ENCODE assay signal across 9 cellular contexts in the genomic region with DNA sequence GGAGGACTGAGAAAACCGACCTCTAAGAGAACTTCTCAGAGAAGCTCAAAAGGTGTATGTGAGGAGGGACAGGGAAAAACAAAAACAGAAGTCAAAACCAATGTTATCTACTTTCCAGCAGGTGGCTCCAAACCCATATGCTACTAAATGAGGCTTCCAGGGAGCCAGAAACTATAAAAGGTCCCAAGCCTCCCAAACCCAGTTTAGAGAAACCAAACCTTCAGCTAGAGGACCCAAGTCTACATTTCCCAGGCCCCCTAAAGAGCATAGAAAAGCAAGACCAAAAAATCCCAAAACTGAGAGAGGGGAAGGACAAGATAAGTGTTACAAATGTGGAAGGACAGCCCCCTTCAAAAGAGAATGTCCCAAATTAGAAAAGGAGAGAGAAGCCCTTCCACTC. TPM values are rescaled to one million over a fixed set of nuclear protein-coding genes. Genes with fewer than 3 reads are reported as not detected.
DNase-seq lines count a peak whose midpoint lies in the region; ATAC-seq, FAIRE-seq and TF ChIP-seq lines count a peak whose summit lies in the region.
"Had no signal": no experiment of that assay in that cellular context is flagged by ENCODE, and none has a peak within 500 bp of the region (broad histone marks: within the 10 kb centered on the region; RNA-seq: fewer than 3 reads in every experiment).

No MANE protein-coding gene starts in this region.

- H3F3A ChIP-seq in OCI-LY1 (ENCODE audit: insufficient read depth, low read length): no peaks in the 10 kb centered on the region

- no peak overlapping the region for H3K4me3 Mint-ChIP-seq in memory B cell
- no peak overlapping the region for H3K4me3 Mint-ChIP-seq in activated T-helper 1 cell treated with anti-CD3 and anti-CD28 coated beads, Interleukin-12 subunit alpha, Interleukin-12 subunit beta, Interleukin-2, Interleukin-4 antibody, amounts not matched to agents 30 ng/mL and 10 ng/mL and 1 ng/mL, durations not matched to agents 14 hours and 24 hours and 36 hours

- H4K20me1 ChIP-seq in OCI-LY1 (ENCODE audit: insufficient read depth, low read length): no peaks in the 10 kb centered on the region

- intact Hi-C loops in dorsolateral prefrontal cortex (cut with DNase I): loop anchor here (2.0 kb wide), 1 partner anchor 32 kb away; no protein-coding TSS in a partner anchor
- intact Hi-C loops in activated T-helper 1 cell treated with anti-CD3 and anti-CD28 coated beads, Interleukin-12 subunit alpha, Interleukin-12 subunit beta, Interleukin-2, Interleukin-4 antibody, amounts not matched to agents 30 ng/mL and 10 ng/mL and 1 ng/mL, durations not matched to agents 14 hours and 24 hours and 36 hours (cut with micrococcal nuclease): loop anchor here (1.0 kb wide), 1 partner anchor 33 kb away; no protein-coding TSS in a partner anchor

- no peaks in the 10 kb centered on the region for H3K4me1 ChIP-seq in OCI-LY1 (ENCODE audit: insufficient read depth, low read length, severe bottlenecking)

- TF ChIP-seq CTCF in D721Med (IDR thresholded peaks at IDR 0.05; ENCODE audit: insufficient read depth, missing control alignments) (peak; percentile 63), OCI-LY1 (IDR thresholded peaks at IDR 0.05; ENCODE audit: low read length) (peak; percentile 54), dorsolateral prefrontal cortex (IDR thresholded peaks at IDR 0.05 in 54 of 56, conservative IDR thresholded peaks at IDR 0.05 in 2 of 56; ENCODE audit: low read depth in 1 of 56, partially characterized antibody in 56 of 56) (peak; percentile 19 to 79 (median 62))

- no peak overlapping the region for H3K27ac Mint-ChIP-seq in memory B cell
- no peak overlapping the region for H3K27ac Mint-ChIP-seq in activated T-helper 1 cell treated with anti-CD3 and anti-CD28 coated beads, Interleukin-12 subunit alpha, Interleukin-12 subunit beta, Interleukin-2, Interleukin-4 antibody, amounts not matched to agents 30 ng/mL and 10 ng/mL and 1 ng/mL, durations not matched to agents 14 hours and 24 hours and 36 hours

- H3K4me1 Mint-ChIP-seq in memory B cell: no peaks in the 10 kb centered on the region
- H3K4me1 Mint-ChIP-seq in activated T-helper 1 cell treated with anti-CD3 and anti-CD28 coated beads, Interleukin-12 subunit alpha, Interleukin-12 subunit beta, Interleukin-2, Interleukin-4 antibody, amounts not matched to agents 30 ng/mL and 10 ng/mL and 1 ng/mL, durations not matched to agents 14 hours and 24 hours and 36 hours (ENCODE audit: low read depth): no peaks in the 10 kb centered on the region

- H3K9me3 ChIP-seq in OCI-LY1 (ENCODE audit: low read length): no peaks in the 10 kb centered on the region

- H3K27me3 ChIP-seq in OCI-LY1 (ENCODE audit: insufficient read depth, low read length) (0 out of 2 replicates have a peak, but pooled peaks cover 7% of the 10 kb centered on the region), dorsolateral prefrontal cortex (no peaks in the 10 kb centered on the region)

- peak; percentile 61 for ATAC-seq in GM21381 (IDR thresholded peaks at IDR 0.05; ENCODE audit: unreplicated experiment)
- ATAC-seq in memory B cell (ENCODE audit: low read depth): peak; percentile 37
- ATAC-seq in GM21723 (IDR thresholded peaks at IDR 0.05; ENCODE audit: unreplicated experiment): no peak
- no peak for ATAC-seq in GM18498 (IDR thresholded peaks at IDR 0.05; ENCODE audit: unreplicated experiment)

- no peaks in the 10 kb centered on the region for H3K9me2 ChIP-seq in OCI-LY1 (ENCODE audit: low read depth, low read length)

- H3K36me3 ChIP-seq in OCI-LY1 (ENCODE audit: insufficient read depth, low read length): no peaks in the 10 kb centered on the region

- H3K4me3 ChIP-seq in OCI-LY1 (ENCODE audit: low read depth, low read length, poor library complexity, severe bottlenecking) (no peak overlapping the region), dorsolateral prefrontal cortex (no peak overlapping the region)

- H3K9ac ChIP-seq in OCI-LY1 (ENCODE audit: low read length): no peak overlapping the region

- DNase-seq in D721Med (ENCODE audit: insufficient read length, low spot score) (no peak), dorsolateral prefrontal cortex (no peak), memory B cell (ENCODE audit: low spot score in 2 of 2) (peak; percentile 3 to 11)
- no peak for DNase-seq in activated T-helper 1 cell treated with anti-CD3 and anti-CD28 coated beads, Interleukin-12 subunit alpha, Interleukin-12 subunit beta, Interleukin-2, Interleukin-4 antibody, amounts not matched to agents 30 ng/mL and 10 ng/mL and 1 ng/mL, durations not matched to agents 14 hours and 24 hours and 36 hours (ENCODE audit: low spot score)

- H3K27ac ChIP-seq in OCI-LY1 (ENCODE audit: low read depth, low read length, poor library complexity, severe bottlenecking) (no peak overlapping the region), dorsolateral prefrontal cortex (peak overlapping the region in 4 of 59 donors; percentile 5 to 46 (median 22))

- no peak overlapping the region for H3K4me2 ChIP-seq in OCI-LY1 (ENCODE audit: low read length)

- H3K36me3 Mint-ChIP-seq in memory B cell: peaks cover 7% of the 10 kb centered on the region
- no peaks in the 10 kb centered on the region for H3K36me3 Mint-ChIP-seq in activated T-helper 1 cell treated with anti-CD3 and anti-CD28 coated beads, Interleukin-12 subunit alpha, Interleukin-12 subunit beta, Interleukin-2, Interleukin-4 antibody, amounts not matched to agents 30 ng/mL and 10 ng/mL and 1 ng/mL, durations not matched to agents 14 hours and 24 hours and 36 hours (ENCODE audit: low read depth)

- H3K27me3 Mint-ChIP-seq in memory B cell: peaks cover 2% of the 10 kb centered on the region
- H3K27me3 Mint-ChIP-seq in activated T-helper 1 cell treated with anti-CD3 and anti-CD28 coated beads, Interleukin-12 subunit alpha, Interleukin-12 subunit beta, Interleukin-2, Interleukin-4 antibody, amounts not matched to agents 30 ng/mL and 10 ng/mL and 1 ng/mL, durations not matched to agents 14 hours and 24 hours and 36 hours (ENCODE audit: insufficient read depth): peaks cover 3% of the 10 kb centered on the region

- no peaks in the 10 kb centered on the region for H3K79me2 ChIP-seq in OCI-LY1 (ENCODE audit: insufficient read depth, low read length)

- H3K9me3 Mint-ChIP-seq in memory B cell: no peaks in the 10 kb centered on the region
- no peaks in the 10 kb centered on the region for H3K9me3 Mint-ChIP-seq in activated T-helper 1 cell treated with anti-CD3 and anti-CD28 coated beads, Interleukin-12 subunit alpha, Interleukin-12 subunit beta, Interleukin-2, Interleukin-4 antibody, amounts not matched to agents 30 ng/mL and 10 ng/mL and 1 ng/mL, durations not matched to agents 14 hours and 24 hours and 36 hours

- no peak overlapping the region for H2AFZ ChIP-seq in OCI-LY1 (ENCODE audit: low read length)

- FAIRE-seq in D721Med (lab: Jason Lieb, UNC): no peak

RNA-seq across cellular contexts. Expression of a gene that starts 3.7 kb away (rescaled TPM):
- 10 to 100 TPM in 20 of 120 experiments, 1 to 10 TPM in 99, not detected in 1; 1.2 to 22.9 (median 4.2) TPM for total RNA-seq in dorsolateral prefrontal cortex
- not detected in 2 replicates for total RNA-seq in activated T-helper 1 cell treated with anti-CD3 and anti-CD28 coated beads, Interleukin-12 subunit alpha, Interleukin-12 subunit beta, Interleukin-2, Interleukin-4 antibody, amounts not matched to agents 30 ng/mL and 10 ng/mL and 1 ng/mL, durations not matched to agents 14 hours and 24 hours and 36 hours
- total RNA-seq: T-helper 1 cell treated with Interleukin-12 subunit alpha and Interleukin-12 subunit beta and Interleukin-4 antibody, amounts not matched to agents 30 ng/mL and 1 ng/mL, for 36 hours had no signal

RNA-seq across cellular contexts. Expression of a gene that starts 12.4 kb away (rescaled TPM):
- total RNA-seq in dorsolateral prefrontal cortex: 10 to 100 TPM in 1 of 120 experiments, 1 to 10 TPM in 62, under 1 TPM in 11, not detected in 46; 0.40 to 11.4 (median 1.9) TPM
- not detected in 2 replicates for total RNA-seq in activated T-helper 1 cell treated with anti-CD3 and anti-CD28 coated beads, Interleukin-12 subunit alpha, Interleukin-12 subunit beta, Interleukin-2, Interleukin-4 antibody, amounts not matched to agents 30 ng/mL and 10 ng/mL and 1 ng/mL, durations not matched to agents 14 hours and 24 hours and 36 hours
- total RNA-seq: T-helper 1 cell treated with Interleukin-12 subunit alpha and Interleukin-12 subunit beta and Interleukin-4 antibody, amounts not matched to agents 30 ng/mL and 1 ng/mL, for 36 hours had no signal

RNA-seq across cellular contexts. Expression of a gene that starts 26.7 kb away (rescaled TPM):
- total RNA-seq in dorsolateral prefrontal cortex: 10 to 100 TPM in 118 of 120 experiments, 1 to 10 TPM in 2; 6.8 to 28.6 (median 18.1) TPM
- 24.0 and 25.1 TPM in 2 replicates for total RNA-seq in activated T-helper 1 cell treated with anti-CD3 and anti-CD28 coated beads, Interleukin-12 subunit alpha, Interleukin-12 subunit beta, Interleukin-2, Interleukin-4 antibody, amounts not matched to agents 30 ng/mL and 10 ng/mL and 1 ng/mL, durations not matched to agents 14 hours and 24 hours and 36 hours

RNA-seq across cellular contexts. Expression of a gene that starts 26.9 kb away (rescaled TPM):
- total RNA-seq in dorsolateral prefrontal cortex: 10 to 100 TPM; 14.9 to 69.2 (median 49.3) TPM
- total RNA-seq in activated T-helper 1 cell treated with anti-CD3 and anti-CD28 coated beads, Interleukin-12 subunit alpha, Interleukin-12 subunit beta, Interleukin-2, Interleukin-4 antibody, amounts not matched to agents 30 ng/mL and 10 ng/mL and 1 ng/mL, durations not matched to agents 14 hours and 24 hours and 36 hours: 89.8 and 99.4 TPM in 2 replicates

RNA-seq across cellular contexts. Expression of a gene that starts 58.2 kb away (rescaled TPM):
- 10 to 100 TPM in 4 of 120 experiments, 1 to 10 TPM in 116; 2.7 to 10.4 (median 5.8) TPM for total RNA-seq in dorsolateral prefrontal cortex
- 31.0 and 33.1 TPM in 2 replicates for total RNA-seq in activated T-helper 1 cell treated with anti-CD3 and anti-CD28 coated beads, Interleukin-12 subunit alpha, Interleukin-12 subunit beta, Interleukin-2, Interleukin-4 antibody, amounts not matched to agents 30 ng/mL and 10 ng/mL and 1 ng/mL, durations not matched to agents 14 hours and 24 hours and 36 hours

Comparison
In these comparisons a context has a peak if more than half of its experiments do, and no peak if none do; other contexts are left out.
1. DNase-seq: peak in memory B cell (2 of 2); none in D721Med (single experiment), dorsolateral prefrontal cortex (0 of 10) and activated T-helper 1 cell treated with anti-CD3 and anti-CD28 coated beads, Interleukin-12 subunit alpha, Interleukin-12 subunit beta, Interleukin-2, Interleukin-4 antibody, amounts not matched to agents 30 ng/mL and 10 ng/mL and 1 ng/mL, durations not matched to agents 14 hours and 24 hours and 36 hours (single experiment).
2. ATAC-seq: peak in GM21381 (single experiment) and memory B cell (single experiment); none in GM21723 (single experiment) and GM18498 (single experiment).
3. Peak in every context shown above with its lines, with median percentiles within 50 percentile points of each other: CTCF ChIP-seq.